Comparison of ENCODE assay signal across 15 cellular contexts in genomic region chr9:20591223-20591622, GRCh38.
"Had no signal": no experiment of that assay in that cellular context is flagged by ENCODE, and none has a peak within 500 bp of the region (broad histone marks: within the 10 kb centered on the region; RNA-seq: fewer than 3 reads in every experiment).

No MANE protein-coding gene starts in this region.

- H3K27me3 Mint-ChIP-seq: activated CD4-positive, alpha-beta memory T cell treated with anti-CD3 and anti-CD28 coated beads, Interleukin-2, amount 10 ng/mL, durations not matched to agents 7 days and 5 days; dendritic cell treated with granulocyte-macrophage colony-stimulating factor and Interleukin-4, amounts not matched to agents 40 ng/mL and 50 ng/mL, for 4 days; stimulated activated naive B cell treated with anti-CD40 and anti-IgM and Interleukin-4, amounts not matched to agents 10 μg/mL and 1 μg/mL and 100 μg/mL, for 72 hours had no signal

- H3K4me1 ChIP-seq: left ventricle myocardium inferior, psoas muscle, right lobe of liver, spleen had no signal

- ATAC-seq: psoas muscle; right lobe of liver; stimulated activated naive B cell treated with anti-CD40 and anti-IgM and Interleukin-4, amounts not matched to agents 10 μg/mL and 1 μg/mL and 100 μg/mL, for 72 hours had no signal

- H3K27me3 ChIP-seq: right lobe of liver, spleen, tibial nerve had no signal

- DNase-seq: activated CD4-positive, alpha-beta memory T cell treated with anti-CD3 and anti-CD28 coated beads, Interleukin-2, amount 10 ng/mL, durations not matched to agents 7 days and 5 days; activated CD8-positive, alpha-beta memory T cell treated with anti-CD3 and anti-CD28 coated beads, Interleukin-2, amount 50 U/mL, for 4 hours; activated naive CD4-positive, alpha-beta T cell treated with Interleukin-2 at 50 U/mL for 16 hours; central memory CD4-positive, alpha-beta T cell; left ventricle myocardium inferior; mesendoderm; nephron progenitor cell; psoas muscle; right lobe of liver; spleen; stimulated activated CD4-positive, alpha-beta T cell treated with anti-CD3 and anti-CD28 coated beads, Interleukin-2, amount 100 ng/mL, for 24 hours; stimulated activated naive B cell treated with anti-CD40 and anti-IgM and Interleukin-4, amounts not matched to agents 10 μg/mL and 1 μg/mL and 100 μg/mL, for 72 hours had no signal

- H3K27ac Mint-ChIP-seq: activated CD4-positive, alpha-beta memory T cell treated with anti-CD3 and anti-CD28 coated beads, Interleukin-2, amount 10 ng/mL, durations not matched to agents 7 days and 5 days; dendritic cell treated with granulocyte-macrophage colony-stimulating factor and Interleukin-4, amounts not matched to agents 40 ng/mL and 50 ng/mL, for 4 days; nephron progenitor cell; stimulated activated naive B cell treated with anti-CD40 and anti-IgM and Interleukin-4, amounts not matched to agents 10 μg/mL and 1 μg/mL and 100 μg/mL, for 72 hours had no signal

- H3K36me3 ChIP-seq: left ventricle myocardium inferior, right lobe of liver, spleen, tibial nerve had no signal

- H3K9me3 ChIP-seq: left ventricle myocardium inferior, psoas muscle, right lobe of liver, spleen, tibial nerve had no signal

- H3K4me1 Mint-ChIP-seq: activated CD4-positive, alpha-beta memory T cell treated with anti-CD3 and anti-CD28 coated beads, Interleukin-2, amount 10 ng/mL, durations not matched to agents 7 days and 5 days; nephron progenitor cell; stimulated activated naive B cell treated with anti-CD40 and anti-IgM and Interleukin-4, amounts not matched to agents 10 μg/mL and 1 μg/mL and 100 μg/mL, for 72 hours had no signal

- H3K27ac ChIP-seq: left ventricle myocardium inferior, psoas muscle, right lobe of liver, spleen, tibial nerve, VCaP had no signal

- H3K4me3 ChIP-seq: left ventricle myocardium inferior, psoas muscle, right lobe of liver, spleen, tibial nerve had no signal

- H3K4me3 Mint-ChIP-seq: activated CD4-positive, alpha-beta memory T cell treated with anti-CD3 and anti-CD28 coated beads, Interleukin-2, amount 10 ng/mL, durations not matched to agents 7 days and 5 days; dendritic cell treated with granulocyte-macrophage colony-stimulating factor and Interleukin-4, amounts not matched to agents 40 ng/mL and 50 ng/mL, for 4 days; nephron progenitor cell; stimulated activated naive B cell treated with anti-CD40 and anti-IgM and Interleukin-4, amounts not matched to agents 10 μg/mL and 1 μg/mL and 100 μg/mL, for 72 hours had no signal
